ENCODE assay signal across 1 cellular context in the genomic region with DNA sequence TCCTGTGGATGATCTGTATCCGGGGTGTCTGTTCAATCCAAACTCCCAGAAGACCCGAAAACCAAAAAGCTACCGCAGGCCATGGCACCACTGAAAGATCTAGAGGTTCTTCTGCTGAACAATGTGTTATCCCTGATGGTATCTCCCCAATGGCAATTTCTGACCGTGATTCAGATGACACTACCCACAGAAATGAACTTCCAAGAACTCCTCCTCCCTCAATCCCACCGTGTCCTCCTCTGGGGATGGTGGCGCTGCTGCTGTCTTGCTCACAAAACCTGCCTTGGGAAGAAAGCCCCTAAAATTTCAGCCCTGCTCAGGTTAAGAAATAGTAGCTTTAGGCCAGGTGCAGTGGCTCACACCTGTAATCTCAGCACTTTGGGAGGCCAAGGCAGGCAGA.
TF ChIP-seq lines count a peak whose summit lies in the region.

No MANE protein-coding gene starts in this region.

TF ChIP-seq in GM23338, 12 proteins besides CTCF, POLR2A, EP300 and RAD21:
- TF ChIP-seq NANOG (IDR thresholded peaks at IDR 0.05; ENCODE audit: borderline replicate concordance) (no peak), POLR2AphosphoS5 (IDR thresholded peaks at IDR 0.05; ENCODE audit: low read depth) (no peak), JUNB (IDR thresholded peaks at IDR 0.05; ENCODE audit: unreplicated experiment) (no peak), EZH2 (IDR thresholded peaks at IDR 0.05; ENCODE audit: low read depth, unreplicated experiment) (no peak), EZH2phosphoT487 (IDR thresholded peaks at IDR 0.05; ENCODE audit: unreplicated experiment) (no peak), CREB1 (CRISPR knock-in tag; IDR thresholded peaks at IDR 0.05; ENCODE audit: low read depth) (no peak), STAT1 (IDR thresholded peaks at IDR 0.05; ENCODE audit: unreplicated experiment) (no peak), ZNF114 (CRISPR knock-in tag; IDR thresholded peaks at IDR 0.05) (no peak)
- TF ChIP-seq, protein P1, sequence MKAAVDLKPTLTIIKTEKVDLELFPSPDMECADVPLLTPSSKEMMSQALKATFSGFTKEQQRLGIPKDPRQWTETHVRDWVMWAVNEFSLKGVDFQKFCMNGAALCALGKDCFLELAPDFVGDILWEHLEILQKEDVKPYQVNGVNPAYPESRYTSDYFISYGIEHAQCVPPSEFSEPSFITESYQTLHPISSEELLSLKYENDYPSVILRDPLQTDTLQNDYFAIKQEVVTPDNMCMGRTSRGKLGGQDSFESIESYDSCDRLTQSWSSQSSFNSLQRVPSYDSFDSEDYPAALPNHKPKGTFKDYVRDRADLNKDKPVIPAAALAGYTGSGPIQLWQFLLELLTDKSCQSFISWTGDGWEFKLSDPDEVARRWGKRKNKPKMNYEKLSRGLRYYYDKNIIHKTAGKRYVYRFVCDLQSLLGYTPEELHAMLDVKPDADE (IDR thresholded peaks at IDR 0.05), result no peak
- TF ChIP-seq, protein P2, sequence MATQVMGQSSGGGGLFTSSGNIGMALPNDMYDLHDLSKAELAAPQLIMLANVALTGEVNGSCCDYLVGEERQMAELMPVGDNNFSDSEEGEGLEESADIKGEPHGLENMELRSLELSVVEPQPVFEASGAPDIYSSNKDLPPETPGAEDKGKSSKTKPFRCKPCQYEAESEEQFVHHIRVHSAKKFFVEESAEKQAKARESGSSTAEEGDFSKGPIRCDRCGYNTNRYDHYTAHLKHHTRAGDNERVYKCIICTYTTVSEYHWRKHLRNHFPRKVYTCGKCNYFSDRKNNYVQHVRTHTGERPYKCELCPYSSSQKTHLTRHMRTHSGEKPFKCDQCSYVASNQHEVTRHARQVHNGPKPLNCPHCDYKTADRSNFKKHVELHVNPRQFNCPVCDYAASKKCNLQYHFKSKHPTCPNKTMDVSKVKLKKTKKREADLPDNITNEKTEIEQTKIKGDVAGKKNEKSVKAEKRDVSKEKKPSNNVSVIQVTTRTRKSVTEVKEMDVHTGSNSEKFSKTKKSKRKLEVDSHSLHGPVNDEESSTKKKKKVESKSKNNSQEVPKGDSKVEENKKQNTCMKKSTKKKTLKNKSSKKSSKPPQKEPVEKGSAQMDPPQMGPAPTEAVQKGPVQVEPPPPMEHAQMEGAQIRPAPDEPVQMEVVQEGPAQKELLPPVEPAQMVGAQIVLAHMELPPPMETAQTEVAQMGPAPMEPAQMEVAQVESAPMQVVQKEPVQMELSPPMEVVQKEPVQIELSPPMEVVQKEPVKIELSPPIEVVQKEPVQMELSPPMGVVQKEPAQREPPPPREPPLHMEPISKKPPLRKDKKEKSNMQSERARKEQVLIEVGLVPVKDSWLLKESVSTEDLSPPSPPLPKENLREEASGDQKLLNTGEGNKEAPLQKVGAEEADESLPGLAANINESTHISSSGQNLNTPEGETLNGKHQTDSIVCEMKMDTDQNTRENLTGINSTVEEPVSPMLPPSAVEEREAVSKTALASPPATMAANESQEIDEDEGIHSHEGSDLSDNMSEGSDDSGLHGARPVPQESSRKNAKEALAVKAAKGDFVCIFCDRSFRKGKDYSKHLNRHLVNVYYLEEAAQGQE (IDR thresholded peaks at IDR 0.05; ENCODE audit: unreplicated experiment), result no peak
